In genomic region chr6:14974372-14974771, GRCh38 we compare ENCODE assay signal across 8 cellular contexts.
"Had no signal": no experiment of that assay in that cellular context is flagged by ENCODE, and none has a peak within 500 bp of the region (broad histone marks: within the 10 kb centered on the region; RNA-seq: fewer than 3 reads in every experiment).

No MANE protein-coding gene starts in this region.

- DNase-seq: GM23248, HFFc6, IMR-90, KBM-7 had no signal

- H3K27ac ChIP-seq: GM23248, KMS-11 had no signal

- H3K4me2 ChIP-seq: KMS-11 had no signal

- H3K9ac ChIP-seq: GM23248, KMS-11 had no signal

- FAIRE-seq: HTR-8/SVneo had no signal

- H3K27ac Mint-ChIP-seq: HFFc6 had no signal

- H3K9me3 ChIP-seq: HAP-1 had no signal

- H3K4me1 ChIP-seq: HAP-1 had no signal

- H3K4me3 Mint-ChIP-seq: HFFc6 had no signal

- H3K9me3 Mint-ChIP-seq: HFFc6 had no signal

- ATAC-seq: HCT116 had no signal

- H3K4me3 ChIP-seq: GM23248, HAP-1 had no signal

- H3K36me3 ChIP-seq: HAP-1 had no signal
